Comparison of ENCODE assay signal across 20 cellular contexts in genomic region chr6:159053781-159054398, GRCh38. TPM values are rescaled to one million over a fixed set of nuclear protein-coding genes. Genes with fewer than 3 reads are reported as not detected.
DNase-seq lines count a peak whose midpoint lies in the region; ATAC-seq and TF ChIP-seq lines count a peak whose summit lies in the region.
"Had no signal": no experiment of that assay in that cellular context is flagged by ENCODE, and none has a peak within 500 bp of the region (broad histone marks: within the 10 kb centered on the region; RNA-seq: fewer than 3 reads in every experiment).

No MANE protein-coding gene starts in this region.

- H3K4me1 Mint-ChIP-seq in CD4-positive, alpha-beta T cell (ENCODE audit: low read depth), result peaks cover 42% of the 10 kb centered on the region
- H3K4me1 Mint-ChIP-seq in activated naive CD8-positive, alpha-beta T cell (ENCODE audit: low read depth), result peaks cover 64% of the 10 kb centered on the region
- peaks cover 50 to 60% of the 10 kb centered on the region in 2 donors for H3K4me1 Mint-ChIP-seq in natural killer cell treated with Interleukin-12 subunit alpha and Interleukin-12 subunit beta and Interleukin-15 and Interleukin-18, amount 100 ng/mL, for 72 hours (ENCODE audit: low read depth in 2 of 2)

- no peak overlapping the region for H3K27ac Mint-ChIP-seq in CD4-positive, alpha-beta T cell
- peak overlapping the region; percentile 50 for H3K27ac Mint-ChIP-seq in activated naive CD8-positive, alpha-beta T cell
- H3K27ac Mint-ChIP-seq in natural killer cell treated with Interleukin-12 subunit alpha and Interleukin-12 subunit beta and Interleukin-15 and Interleukin-18, amount 100 ng/mL, for 72 hours, result peak overlapping the region; percentile 98 to 99
- H3K27ac Mint-ChIP-seq: WTC11 had no signal

- H3K36me3 Mint-ChIP-seq in CD4-positive, alpha-beta T cell (ENCODE audit: low read depth), result no peaks in the 10 kb centered on the region
- H3K36me3 Mint-ChIP-seq in activated naive CD8-positive, alpha-beta T cell, result no peaks in the 10 kb centered on the region
- H3K36me3 Mint-ChIP-seq in natural killer cell treated with Interleukin-12 subunit alpha and Interleukin-12 subunit beta and Interleukin-15 and Interleukin-18, amount 100 ng/mL, for 72 hours, result no peaks in the 10 kb centered on the region
- H3K36me3 Mint-ChIP-seq: WTC11 had no signal

- intact Hi-C loops in CD4-positive, alpha-beta T cell (cut with DNase I, micrococcal nuclease), result no loop called here

- POLR2A ChIA-PET in CD4-positive, alpha-beta T cell (lab: Charles Lee), result interaction anchor here (0.6 to 5.9 kb wide), 4 partner anchors 9 to 985 kb away, joined by 3 to 45 read pairs (median 4); partner anchors contain the start of gene TAGAP

- DNase-seq in CD4-positive, alpha-beta T cell, result no peak
- DNase-seq in Kasumi-1 (lab: John Stamatoyannopoulos, UW), result peak; percentile 60 to 61
- DNase-seq in natural killer cell treated with Interleukin-12 subunit alpha and Interleukin-12 subunit beta and Interleukin-15 and Interleukin-18, amount 100 ng/mL, for 72 hours (ENCODE audit: low spot score), result peak; percentile 68
- DNase-seq in NCI-H2171 (lab: John Stamatoyannopoulos, UW), result no peak
- DNase-seq: activated gamma-delta T cell; dorsolateral prefrontal cortex; MG63; midbrain; NCI-H2081; NCI-H526 treated with DMSO at 0.1 percent for 48 hours; stimulated activated naive CD4-positive, alpha-beta T cell had no signal

- CTCF ChIA-PET in CD4-positive, alpha-beta T cell (lab: Charles Lee), result no interaction called here

- H3K4me3 Mint-ChIP-seq in CD4-positive, alpha-beta T cell, result no peak overlapping the region
- no peak overlapping the region for H3K4me3 Mint-ChIP-seq in activated naive CD8-positive, alpha-beta T cell
- H3K4me3 Mint-ChIP-seq in natural killer cell treated with Interleukin-12 subunit alpha and Interleukin-12 subunit beta and Interleukin-15 and Interleukin-18, amount 100 ng/mL, for 72 hours, result peak overlapping the region; percentile 72
- H3K4me3 Mint-ChIP-seq: WTC11 had no signal

- ATAC-seq in CD4-positive, alpha-beta T cell (ENCODE audit: poor library complexity), result peak; percentile 29
- ATAC-seq in natural killer cell treated with Interleukin-12 subunit alpha and Interleukin-12 subunit beta and Interleukin-15 and Interleukin-18, amount 100 ng/mL, for 72 hours, result peak; percentile 78 to 79
- ATAC-seq in HG03095 (IDR thresholded peaks at IDR 0.05; ENCODE audit: unreplicated experiment) (no peak), GM21786 (IDR thresholded peaks at IDR 0.05; ENCODE audit: unreplicated experiment) (no peak), GM19397 (IDR thresholded peaks at IDR 0.05; ENCODE audit: unreplicated experiment) (no peak)
- ATAC-seq: WTC11 had no signal

- H3K27me3 ChIP-seq in CD4-positive, alpha-beta T cell (ENCODE audit: control insufficient read depth, insufficient read depth, low read length), result no peaks in the 10 kb centered on the region

- H3K9me3 Mint-ChIP-seq in CD4-positive, alpha-beta T cell, result no peaks in the 10 kb centered on the region
- no peaks in the 10 kb centered on the region for H3K9me3 Mint-ChIP-seq in activated naive CD8-positive, alpha-beta T cell (ENCODE audit: low read depth)
- H3K9me3 Mint-ChIP-seq in natural killer cell treated with Interleukin-12 subunit alpha and Interleukin-12 subunit beta and Interleukin-15 and Interleukin-18, amount 100 ng/mL, for 72 hours, result no peaks in the 10 kb centered on the region

- TF ChIP-seq CTCF in CD4-positive, alpha-beta T cell (IDR thresholded peaks at IDR 0.05), result no peak

- no peaks in the 10 kb centered on the region for H3K9me3 ChIP-seq in CD4-positive, alpha-beta T cell (ENCODE audit: control insufficient read depth, low read length)
- H3K9me3 ChIP-seq: esophagus muscularis mucosa, MG63 had no signal

- H3K27ac ChIP-seq in CD4-positive, alpha-beta T cell (ENCODE audit: low read depth, low read length), result no peak overlapping the region
- H3K27ac ChIP-seq: dorsolateral prefrontal cortex, esophagus muscularis mucosa, parathyroid adenoma had no signal

- no peaks in the 10 kb centered on the region for H3K27me3 Mint-ChIP-seq in CD4-positive, alpha-beta T cell
- no peaks in the 10 kb centered on the region for H3K27me3 Mint-ChIP-seq in activated naive CD8-positive, alpha-beta T cell
- H3K27me3 Mint-ChIP-seq in natural killer cell treated with Interleukin-12 subunit alpha and Interleukin-12 subunit beta and Interleukin-15 and Interleukin-18, amount 100 ng/mL, for 72 hours, result no peaks in the 10 kb centered on the region

RNA-seq across cellular contexts. Expression of gene TAGAP, which starts 9.1 kb away (rescaled TPM):
- total RNA-seq in CD4-positive, alpha-beta T cell, result 100 to 1,000 TPM; 245 to 261 TPM
- 10 to 100 TPM; 39.6 to 46.8 TPM for total RNA-seq in natural killer cell treated with Interleukin-12 subunit alpha and Interleukin-12 subunit beta and Interleukin-15 and Interleukin-18, amount 100 ng/mL, for 72 hours
- total RNA-seq: HT-29, RPMI7951 had no signal

RNA-seq across cellular contexts. Expression of gene RSPH3, which starts 53.9 kb away (rescaled TPM):
- total RNA-seq in CD4-positive, alpha-beta T cell, result 1 to 10 TPM in 1 of 2 experiments, under 1 TPM in 1; 0.59 to 1.1 TPM
- total RNA-seq in natural killer cell treated with Interleukin-12 subunit alpha and Interleukin-12 subunit beta and Interleukin-15 and Interleukin-18, amount 100 ng/mL, for 72 hours, result 1 to 10 TPM; 1.9 to 2.4 TPM

Comparison
In these comparisons a context has a peak if more than half of its experiments do, and no peak if none do; other contexts are left out.
1. ATAC-seq: peak in CD4-positive, alpha-beta T cell (single experiment) and natural killer cell treated with Interleukin-12 subunit alpha and Interleukin-12 subunit beta and Interleukin-15 and Interleukin-18, amount 100 ng/mL, for 72 hours (2 of 2); none in HG03095 (single experiment), GM21786 (single experiment) and GM19397 (single experiment).
2. DNase-seq: peak in Kasumi-1 (2 of 2) and natural killer cell treated with Interleukin-12 subunit alpha and Interleukin-12 subunit beta and Interleukin-15 and Interleukin-18, amount 100 ng/mL, for 72 hours (single experiment); none in CD4-positive, alpha-beta T cell (0 of 10) and NCI-H2171 (single experiment).
3. RNA of gene TAGAP, which starts 9.1 kb away (total RNA-seq): 245 to 261 TPM in CD4-positive, alpha-beta T cell; 39.6 to 46.8 TPM in natural killer cell treated with Interleukin-12 subunit alpha and Interleukin-12 subunit beta and Interleukin-15 and Interleukin-18, amount 100 ng/mL, for 72 hours; every median in the first group is over 4 times any median in the second.